19 cellular contexts compared by ENCODE assay signal in genomic region chr1:202355944-202356553, GRCh38. TPM values are rescaled to one million over a fixed set of nuclear protein-coding genes. Genes with fewer than 3 reads are reported as not detected.
A peak's percentile ranks its signal among the peaks of the same experiment; 100 is the strongest.
DNase-seq lines count a peak whose midpoint lies in the region; ATAC-seq and TF ChIP-seq lines count a peak whose summit lies in the region.
"Had no signal": no experiment of that assay in that cellular context is flagged by ENCODE, and none has a peak within 500 bp of the region (broad histone marks: within the 10 kb centered on the region; RNA-seq: fewer than 3 reads in every experiment).

No MANE protein-coding gene starts in this region.

- no peak overlapping the region for H2AFZ ChIP-seq in hepatocyte

- no peak for TF ChIP-seq CTCF in cardiac muscle cell (IDR thresholded peaks at IDR 0.05; ENCODE audit: low read depth, low read length)
- TF ChIP-seq CTCF in heart left ventricle (IDR thresholded peaks at IDR 0.05), result no peak
- no peak for TF ChIP-seq CTCF in WTC11 (IDR thresholded peaks at IDR 0.05)
- TF ChIP-seq CTCF in hepatocyte (IDR thresholded peaks at IDR 0.05; ENCODE audit: poor library complexity), result no peak

- ATAC-seq in heart left ventricle (no peak), WTC11 (no peak), GM18858 (IDR thresholded peaks at IDR 0.05; ENCODE audit: unreplicated experiment) (no peak)

- H3K79me2 ChIP-seq in hepatocyte, result peaks cover 84% of the 10 kb centered on the region

- peaks cover 19% of the 10 kb centered on the region for H3K4me1 Mint-ChIP-seq in WTC11

- H3K4me2 ChIP-seq in hepatocyte, result no peak overlapping the region
- H3K4me2 ChIP-seq: SK-N-SH had no signal

- no peak overlapping the region for H3K4me3 ChIP-seq in cardiac muscle cell
- no peak overlapping the region for H3K4me3 ChIP-seq in heart left ventricle
- H3K4me3 ChIP-seq in hepatocyte, result no peak overlapping the region

- no peaks in the 10 kb centered on the region for H4K20me1 ChIP-seq in hepatocyte (ENCODE audit: insufficient read depth, poor library complexity, severe bottlenecking)

- peaks cover 10% of the 10 kb centered on the region for H3K4me1 ChIP-seq in cardiac muscle cell (ENCODE audit: low read depth)
- peaks cover 0 to 26% (median 12%) of the 10 kb centered on the region in 12 donors for H3K4me1 ChIP-seq in heart left ventricle
- no peaks in the 10 kb centered on the region for H3K4me1 ChIP-seq in hepatocyte (ENCODE audit: insufficient read depth)

- H3K9me3 ChIP-seq in cardiac muscle cell (ENCODE audit: low read depth) (no peaks in the 10 kb centered on the region), heart left ventricle (peaks cover 0 to 3% (median 0%) of the 10 kb centered on the region in 12 donors), hepatocyte (ENCODE audit: low read depth) (no peaks in the 10 kb centered on the region)
- H3K9me3 ChIP-seq: SK-N-SH had no signal

- H3K27me3 ChIP-seq in cardiac muscle cell (no peaks in the 10 kb centered on the region), heart left ventricle (no peaks in the 10 kb centered on the region), hepatocyte (no peaks in the 10 kb centered on the region)

- H3K27ac Mint-ChIP-seq in WTC11, result peak overlapping the region; percentile 78
- H3K27ac Mint-ChIP-seq: B cell had no signal

- no peaks in the 10 kb centered on the region; the same call in 1 of the 2 replicates for H3K27me3 Mint-ChIP-seq in WTC11 (ENCODE audit: low read depth)
- H3K27me3 Mint-ChIP-seq: B cell had no signal

- intact Hi-C loops in heart left ventricle (cut with DNase I), result loop anchor here in 6 of 10 donors (10.0 kb wide), 3 partner anchors 49 to 79 kb away; no protein-coding TSS in a partner anchor

- H3K36me3 ChIP-seq in cardiac muscle cell (no peaks in the 10 kb centered on the region), heart left ventricle (no peaks in the 10 kb centered on the region), hepatocyte (replicated peaks; ENCODE audit: insufficient read depth, low read depth) (no peaks in the 10 kb centered on the region)

- no peak overlapping the region for H3K4me3 Mint-ChIP-seq in WTC11
- H3K4me3 Mint-ChIP-seq: B cell, CD14-positive monocyte had no signal

- H3K27ac ChIP-seq in cardiac muscle cell (peak overlapping the region; percentile 23), heart left ventricle (no peak overlapping the region), hepatocyte (peak overlapping the region; percentile 10)

- POLR2A ChIA-PET in WTC11 (lab: Charles Lee), result no interaction called here

- H3K9me3 Mint-ChIP-seq in WTC11, result peaks cover 10% of the 10 kb centered on the region

- DNase-seq in cardiac muscle cell (ENCODE audit: low read depth in 1 of 2, low spot score in 1 of 2), result no peak
- no peak for DNase-seq in heart left ventricle
- DNase-seq in WTC11 (ENCODE audit: low spot score), result no peak
- no peak for DNase-seq in hepatocyte (ENCODE audit: low spot score)
- no peak for DNase-seq in activated CD4-positive, alpha-beta T cell treated with anti-CD3 and anti-CD28 coated beads for 1 hour
- DNase-seq in stimulated activated CD4-positive, alpha-beta T cell treated with anti-CD3 and anti-CD28 coated beads, Interleukin-4, amount 100 ng/mL, for 4 hours, result no peak
- DNase-seq: DMS53, GDM1, KG1, NCI-H1092 treated with DMSO at 0.1 percent for 48 hours, NCI-H146, NCI-H2029, NCI-H345, NCI-H524, SIG-M5, SK-N-SH had no signal

- CTCF ChIA-PET in WTC11 (lab: Charles Lee), result no interaction called here

- TF ChIP-seq POLR2A in heart left ventricle (IDR thresholded peaks at IDR 0.05), result no peak

- H3K9me2 ChIP-seq in hepatocyte (replicated peaks; ENCODE audit: insufficient read depth), result no peaks in the 10 kb centered on the region
- H3K9me2 ChIP-seq: SK-N-SH had no signal

- peaks cover 9% of the 10 kb centered on the region for H3K36me3 Mint-ChIP-seq in WTC11

TF ChIP-seq in WTC11, 78 proteins besides CTCF, POLR2A, EP300 and RAD21:
- TF ChIP-seq ZNF396 (CRISPR knock-in tag; IDR thresholded peaks at IDR 0.05; ENCODE audit: borderline replicate concordance), result no peak
- no peak for TF ChIP-seq IRF2 (CRISPR knock-in tag; IDR thresholded peaks at IDR 0.05; ENCODE audit: borderline replicate concordance, low read depth)
- no peak for TF ChIP-seq CBFB (CRISPR knock-in tag; IDR thresholded peaks at IDR 0.05; ENCODE audit: low read depth)
- TF ChIP-seq AR (CRISPR knock-in tag; IDR thresholded peaks at IDR 0.05), result no peak
- no peak for TF ChIP-seq SMAD4 (CRISPR knock-in tag; IDR thresholded peaks at IDR 0.05)
- no peak for TF ChIP-seq ETV6 (CRISPR knock-in tag; IDR thresholded peaks at IDR 0.05)

RNA-seq across cellular contexts. Expression of gene PPP1R12B, which starts 7.5 kb away (rescaled TPM):
- total RNA-seq in cardiac muscle cell, result 203 and 340 TPM in 2 replicates
- polyA plus RNA-seq in cardiac muscle cell, result 109 and 156 TPM in 2 replicates
- total RNA-seq in heart left ventricle, result 100 to 1,000 TPM; 368 to 972 (median 618) TPM
- 100 to 1,000 TPM in 1 of 2 donors, 10 to 100 TPM in 1; 49.9 to 108 TPM for polyA plus RNA-seq in heart left ventricle
- total RNA-seq in WTC11 (2021), result 19.2 to 22.6 TPM (median 19.8 TPM) in 3 replicates
- 8.5 and 15.0 TPM in 2 replicates for total RNA-seq in hepatocyte
- polyA plus RNA-seq in hepatocyte, result 8.1 and 12.3 TPM in 2 replicates

RNA-seq across cellular contexts. Expression of gene UBE2T, which starts 14.3 kb away (rescaled TPM):
- 24.0 and 39.2 TPM in 2 replicates for total RNA-seq in cardiac muscle cell
- 35.2 and 84.0 TPM in 2 replicates for polyA plus RNA-seq in cardiac muscle cell
- 10 to 100 TPM in 5 of 9 donors, 1 to 10 TPM in 4; 8.6 to 18.9 (median 10.7) TPM for total RNA-seq in heart left ventricle
- polyA plus RNA-seq in heart left ventricle, result 10 to 100 TPM in 1 of 2 donors, 1 to 10 TPM in 1; 6.9 to 47.8 TPM
- 43.9 to 51.6 TPM (median 49.8 TPM) in 3 replicates for total RNA-seq in WTC11 (2021)
- total RNA-seq in hepatocyte, result 7.8 and 18.9 TPM in 2 replicates
- 15.6 and 15.7 TPM in 2 replicates for polyA plus RNA-seq in hepatocyte

Comparison
In these comparisons a context has a peak if more than half of its experiments do, and no peak if none do; other contexts are left out.
1. H3K27ac ChIP-seq: peak in cardiac muscle cell (single experiment) and hepatocyte (single experiment); none in heart left ventricle (0 of 12).